In genomic region chr6:51768087-51768486, GRCh38 we compare ENCODE assay signal across 24 cellular contexts.
"Had no signal": no experiment of that assay in that cellular context is flagged by ENCODE, and none has a peak within 500 bp of the region (broad histone marks: within the 10 kb centered on the region; RNA-seq: fewer than 3 reads in every experiment).

No MANE protein-coding gene starts in this region.

- H3K27ac ChIP-seq: coronary artery, esophagus muscularis mucosa, gastrocnemius medialis, heart right ventricle, hepatocyte, left lung, lower lobe of right lung had no signal

- ATAC-seq: effector memory CD8-positive, alpha-beta T cell; gastrocnemius medialis; heart right ventricle; left cardiac atrium; left lung; left ventricle myocardium superior; lower lobe of right lung; mucosa of descending colon had no signal

- DNase-seq: effector CD8-positive, alpha-beta T cell; effector memory CD8-positive, alpha-beta T cell; endodermal cell; foreskin melanocyte; gastrocnemius medialis; glutamatergic neuron; head of caudate nucleus; heart right ventricle; hypothalamus; immature natural killer cell; islet precursor cell; kidney; kidney glomerular epithelial cell; left cardiac atrium; left lung; left ventricle myocardium superior; lower lobe of right lung; mesenchymal stem cell; mucosa of descending colon; naive B cell had no signal

- H3K27me3 ChIP-seq: esophagus muscularis mucosa, gastrocnemius medialis, heart right ventricle, hepatocyte, left lung had no signal

- H3K9me3 ChIP-seq: esophagus muscularis mucosa, gastrocnemius medialis, lower lobe of right lung, mucosa of descending colon had no signal

- H3K36me3 ChIP-seq: esophagus muscularis mucosa, gastrocnemius medialis, heart right ventricle, left lung, lower lobe of right lung had no signal

- H3K4me3 ChIP-seq: coronary artery, esophagus muscularis mucosa, gastrocnemius medialis, heart right ventricle, hepatocyte, left lung, lower lobe of right lung, mucosa of descending colon had no signal

- FAIRE-seq: endometrium had no signal

- H3K4me1 ChIP-seq: esophagus muscularis mucosa, gastrocnemius medialis, heart right ventricle, left lung, lower lobe of right lung had no signal
